28 cellular contexts compared by ENCODE assay signal in genomic region chr6:7703148-7703680, GRCh38. TPM values are rescaled to one million over a fixed set of nuclear protein-coding genes. Genes with fewer than 3 reads are reported as not detected.
DNase-seq lines count a peak whose midpoint lies in the region; ATAC-seq, FAIRE-seq and TF ChIP-seq lines count a peak whose summit lies in the region.
"Had no signal": no experiment of that assay in that cellular context is flagged by ENCODE, and none has a peak within 500 bp of the region (broad histone marks: within the 10 kb centered on the region; RNA-seq: fewer than 3 reads in every experiment).

No MANE protein-coding gene starts in this region.

- peaks cover under 1 to 9% (median 3%) of the 10 kb centered on the region in 5 donors for H3K27me3 Mint-ChIP-seq in naive thymus-derived CD4-positive, alpha-beta T cell

- H3K27me3 ChIP-seq in GM23248 (replicated peaks; ENCODE audit: insufficient read depth) (no peaks in the 10 kb centered on the region), IMR-90 (ENCODE audit: control insufficient read depth, insufficient read depth, low read length) (no peaks in the 10 kb centered on the region), K562 (ENCODE audit: control insufficient read depth in 2 of 2, insufficient read depth in 2 of 2, low read length in 2 of 2) (no peaks in the 10 kb centered on the region)
- H3K27me3 ChIP-seq in naive thymus-derived CD4-positive, alpha-beta T cell (ENCODE audit: control insufficient read depth in 2 of 2, insufficient read depth in 2 of 2, low read length in 2 of 2), result no peaks in the 10 kb centered on the region
- H3K27me3 ChIP-seq: Peyer's patch had no signal

- H3K79me2 ChIP-seq in GM23248 (ENCODE audit: insufficient read depth) (no peaks in the 10 kb centered on the region), K562 (ENCODE audit: control insufficient read depth, insufficient read depth, low read length) (no peaks in the 10 kb centered on the region)

- no peak overlapping the region for H3K14ac ChIP-seq in IMR-90 (replicated peaks; ENCODE audit: low read depth, low read length)

- BruUV-seq in IMR-90 (replicated peaks; lab: Mats Ljungman, UMichigan), result no TSS peak
- BruUV-seq in K562 (replicated peaks; lab: Mats Ljungman, UMichigan), result no TSS peak

- no peak overlapping the region for H2BK15ac ChIP-seq in IMR-90 (ENCODE audit: low read depth, low read length)

- H3K4ac ChIP-seq in IMR-90 (ENCODE audit: low read depth, low read length), result no peak overlapping the region

- H2BK120ac ChIP-seq in IMR-90 (ENCODE audit: low read depth, low read length), result no peak overlapping the region

- H2AFZ ChIP-seq in GM23248 (peak overlapping the region; percentile 46; the same call in 1 of the 2 replicates), IMR-90 (replicated peaks; ENCODE audit: low read length, poor library complexity) (no peak overlapping the region), K562 (ENCODE audit: low read depth, low read length) (no peak overlapping the region)

- 64 to 80% methylated on average over 3 of the region's 3 CpGs for WGBS in GM23248 (ENCODE audit: low coverage in 1 of 2, low lambda C conversion rate in 2 of 2, missing lambda C conversion rate in 2 of 2), 2 experiments
- no CpG with 5 or more reads among the region's 3 CpGs for WGBS in IMR-90 (ENCODE audit: extremely low coverage in 2 of 2, insufficient read length in 1 of 2), 2 experiments
- WGBS in K562 (ENCODE audit: insufficient coverage, low coverage, missing lambda C conversion rate), result 24% methylated on average over 3 of the region's 3 CpGs

- H3K18ac ChIP-seq in IMR-90 (ENCODE audit: low read depth, low read length), result no peak overlapping the region

- no peaks in the 10 kb centered on the region for H3K79me1 ChIP-seq in IMR-90 (ENCODE audit: low read depth in 1 of 2, low read length in 2 of 2)

- no peaks in the 10 kb centered on the region for H3K9me2 ChIP-seq in GM23248 (ENCODE audit: insufficient read depth)

- peak; percentile 54 for DNase-seq in GM23248
- no peak for DNase-seq in IMR-90
- no peak for DNase-seq in K562 (ENCODE audit: extremely low read depth in 1 of 4, low spot score in 3 of 4)
- DNase-seq in kidney glomerular epithelial cell (lab: John Stamatoyannopoulos, UW), result peak; percentile 15
- DNase-seq in RWPE1 (ENCODE audit: low spot score), result no peak
- no peak for DNase-seq in NCI-H187 (lab: John Stamatoyannopoulos, UW)
- no peak for DNase-seq in naive thymus-derived CD4-positive, alpha-beta T cell
- DNase-seq: Caco-2; CD8-positive, alpha-beta T cell; DMS79; EL; GDM1; H9; KG1; MM.1S; NCI-H1436; NCI-H187 treated with DMSO at 0.1 percent for 48 hours; NCI-H2107; NCI-H446 treated with DMSO at 0.1 percent for 48 hours; NCI-H526; NCI-H82; Peyer's patch; SIG-M5 had no signal

- H4K8ac ChIP-seq in IMR-90 (ENCODE audit: low read depth in 2 of 2, low read length in 2 of 2), result no peak overlapping the region

- CTCF ChIA-PET in IMR-90 (lab: Yijun Ruan, JAX), result interaction anchor here (0.5 to 0.6 kb wide), 2 partner anchors 106 to 701 kb away, joined by 3 to 5 read pairs; no protein-coding TSS in a partner anchor
- CTCF ChIA-PET in K562 (lab: Yijun Ruan, JAX; ENCODE audit: low intra/inter-chr PET ratio), result no interaction called here
- CTCF ChIA-PET in RWPE1 (lab: Yijun Ruan, JAX), result interaction anchor here (0.6 kb wide), 1 partner anchor 62 kb away, joined by 3 read pairs; no protein-coding TSS in a partner anchor
- CTCF ChIA-PET in naive thymus-derived CD4-positive, alpha-beta T cell (lab: Charles Lee), result no interaction called here

- H3K9ac ChIP-seq in GM23248, result no peak overlapping the region
- no peak overlapping the region for H3K9ac ChIP-seq in IMR-90 (ENCODE audit: low read depth, low read length)
- no peak overlapping the region for H3K9ac ChIP-seq in K562 (ENCODE audit: insufficient read depth in 1 of 2, low read depth in 2 of 2, low read length in 2 of 2)

- no peak overlapping the region for H3K4me3 Mint-ChIP-seq in naive thymus-derived CD4-positive, alpha-beta T cell
- H3K4me3 Mint-ChIP-seq: B cell; CD8-positive, alpha-beta T cell; H9 had no signal

- peaks cover 0 to 3% (median 0%) of the 10 kb centered on the region in 7 donors for H3K4me1 Mint-ChIP-seq in naive thymus-derived CD4-positive, alpha-beta T cell

- in situ Hi-C loops in GM23248 (cut with MboI), result no loop called here
- in situ Hi-C loops in IMR-90 (cut with MboI; ENCODE audit: low sequenced_read_pairs), result no loop called here
- in situ Hi-C loops in K562 (cut with MboI), result no loop called here

- TF ChIP-seq POLR2A in IMR-90 (IDR thresholded peaks at IDR 0.05; ENCODE audit: low read depth, low read length) (no peak), K562 (conservative IDR thresholded peaks at IDR 0.05) (no peak)

- H4K91ac ChIP-seq in IMR-90 (ENCODE audit: insufficient read depth, low read depth, low read length), result no peak overlapping the region

- H3K36me3 ChIP-seq in GM23248 (ENCODE audit: low read depth), result no peaks in the 10 kb centered on the region
- no peaks in the 10 kb centered on the region for H3K36me3 ChIP-seq in IMR-90 (ENCODE audit: control insufficient read depth, insufficient read depth, low read length)
- no peaks in the 10 kb centered on the region for H3K36me3 ChIP-seq in K562 (ENCODE audit: control insufficient read depth, insufficient read depth, low read length)
- no peaks in the 10 kb centered on the region for H3K36me3 ChIP-seq in naive thymus-derived CD4-positive, alpha-beta T cell (ENCODE audit: control insufficient read depth in 2 of 3, insufficient read depth in 3 of 3, low read length in 3 of 3)
- H3K36me3 ChIP-seq: Peyer's patch had no signal

- H3K9me3 ChIP-seq in GM23248 (ENCODE audit: low read depth) (no peaks in the 10 kb centered on the region), IMR-90 (ENCODE audit: control insufficient read depth, insufficient read depth, low read length) (no peaks in the 10 kb centered on the region), K562 (replicated peaks; ENCODE audit: control insufficient read depth, insufficient read depth, low read depth, low read length) (no peaks in the 10 kb centered on the region; the same call in 1 of the 2 replicates)
- H3K9me3 ChIP-seq in naive thymus-derived CD4-positive, alpha-beta T cell (ENCODE audit: control insufficient read depth in 2 of 3, low read length in 3 of 3), result no peaks in the 10 kb centered on the region
- H3K9me3 ChIP-seq: Caco-2, Peyer's patch had no signal

- no peak overlapping the region for H4K5ac ChIP-seq in IMR-90 (ENCODE audit: low read depth, low read length)

- H3K9me3 Mint-ChIP-seq in naive thymus-derived CD4-positive, alpha-beta T cell, result no peaks in the 10 kb centered on the region
- H3K9me3 Mint-ChIP-seq: CD8-positive, alpha-beta T cell; H9 had no signal

- H4K20me1 ChIP-seq in GM23248 (ENCODE audit: insufficient read depth) (no peaks in the 10 kb centered on the region), IMR-90 (ENCODE audit: insufficient read depth, low read length) (no peaks in the 10 kb centered on the region), K562 (replicated peaks; ENCODE audit: control insufficient read depth, insufficient read depth, low read length) (no peaks in the 10 kb centered on the region)

- no peak overlapping the region for H3K23ac ChIP-seq in IMR-90 (ENCODE audit: low read depth, low read length)

- intact Hi-C loops in IMR-90 (cut with micrococcal nuclease) (no loop called here), K562 (cut with micrococcal nuclease) (no loop called here)
- intact Hi-C loops in naive thymus-derived CD4-positive, alpha-beta T cell (cut with micrococcal nuclease), result no loop called here

- dilution Hi-C loops in IMR-90 (cut with HindIII; ENCODE audit: low sequenced_read_pairs, unreplicated experiment), result no loop called here

- no peaks in the 10 kb centered on the region for H3K36me3 Mint-ChIP-seq in naive thymus-derived CD4-positive, alpha-beta T cell
- H3K36me3 Mint-ChIP-seq: CD8-positive, alpha-beta T cell had no signal

- no peak overlapping the region for H2BK20ac ChIP-seq in IMR-90 (ENCODE audit: low read depth, low read length)

- TF ChIP-seq CTCF in IMR-90 (conservative IDR thresholded peaks at IDR 0.05; ENCODE audit: low read depth, low read length), result no peak
- no peak for TF ChIP-seq CTCF in K562 (IDR thresholded peaks at IDR 0.05 in 2 of 3, conservative IDR thresholded peaks at IDR 0.05 in 1 of 3; ENCODE audit: insufficient read depth in 2 of 3, low read depth in 1 of 3, low read length in 3 of 3)
- TF ChIP-seq CTCF in RWPE1 (conservative IDR thresholded peaks at IDR 0.05; ENCODE audit: low read depth), result no peak

- H2BK5ac ChIP-seq in IMR-90 (ENCODE audit: low read depth, low read length, poor library complexity, severe bottlenecking), result no peak overlapping the region

- H3K4me1 ChIP-seq in GM23248 (ENCODE audit: insufficient read depth), result peaks cover 24% of the 10 kb centered on the region
- no peaks in the 10 kb centered on the region for H3K4me1 ChIP-seq in IMR-90 (ENCODE audit: control insufficient read depth, insufficient read depth, low read length)
- peaks cover 0 to 13% of the 10 kb centered on the region in 2 experiments; a peak in 3 of 5 replicates for H3K4me1 ChIP-seq in K562 (replicated peaks in 1 of 2; ENCODE audit: control insufficient read depth in 2 of 2, insufficient read depth in 2 of 2, low read length in 2 of 2)
- H3K4me1 ChIP-seq in naive thymus-derived CD4-positive, alpha-beta T cell (ENCODE audit: control insufficient read depth in 2 of 2, insufficient read depth in 2 of 2, low read length in 2 of 2), result no peaks in the 10 kb centered on the region
- H3K4me1 ChIP-seq: Peyer's patch had no signal

- H3K9me1 ChIP-seq in IMR-90 (ENCODE audit: insufficient read depth, low read length) (no peaks in the 10 kb centered on the region), K562 (ENCODE audit: control insufficient read depth, insufficient read depth, low read length) (no peaks in the 10 kb centered on the region)

- H3F3A ChIP-seq in GM23248 (ENCODE audit: insufficient read depth), result peaks cover 19% of the 10 kb centered on the region

- H3K4me3 ChIP-seq in GM23248 (no peak overlapping the region), IMR-90 (ENCODE audit: insufficient read depth, low read depth, low read length) (no peak overlapping the region), K562 (no peak overlapping the region)
- no peak overlapping the region for H3K4me3 ChIP-seq in naive thymus-derived CD4-positive, alpha-beta T cell (ENCODE audit: low read length)
- H3K4me3 ChIP-seq: GM12878, Peyer's patch, SK-N-MC had no signal

- no peak overlapping the region for H3K27ac ChIP-seq in GM23248
- no peak overlapping the region for H3K27ac ChIP-seq in IMR-90 (ENCODE audit: insufficient read depth, low read length)
- no peak overlapping the region for H3K27ac ChIP-seq in K562 (ENCODE audit: extremely low read depth, low read depth, low read length)
- H3K27ac ChIP-seq in RWPE1, result no peak overlapping the region
- H3K27ac ChIP-seq in naive thymus-derived CD4-positive, alpha-beta T cell (ENCODE audit: low read depth, low read length), result no peak overlapping the region
- H3K27ac ChIP-seq: C4-2B, Peyer's patch had no signal

- H3K56ac ChIP-seq in IMR-90 (ENCODE audit: extremely low read depth, insufficient read depth, low read length), result no peak overlapping the region

- no peak overlapping the region for H3K27ac Mint-ChIP-seq in naive thymus-derived CD4-positive, alpha-beta T cell
- H3K27ac Mint-ChIP-seq: B cell; CD8-positive, alpha-beta T cell; H9 had no signal

- ATAC-seq in IMR-90 (ENCODE audit: low read depth) (no peak), K562 (no peak)
- ATAC-seq in naive thymus-derived CD4-positive, alpha-beta T cell, result no peak
- ATAC-seq: CD8-positive, alpha-beta T cell; GM12878 had no signal

- POLR2A ChIA-PET in IMR-90 (lab: Charles Lee; ENCODE audit: unreplicated experiment), result no interaction called here
- POLR2A ChIA-PET in K562 (lab: Yijun Ruan, JAX), result interaction anchor here (0.6 kb wide), 1 partner anchor 10 kb away, joined by 3 read pairs; no protein-coding TSS in a partner anchor
- POLR2A ChIA-PET in RWPE1 (lab: Yijun Ruan, JAX; ENCODE audit: low non-redundant PET), result no interaction called here
- POLR2A ChIA-PET in naive thymus-derived CD4-positive, alpha-beta T cell (lab: Charles Lee), result no interaction called here

- TF ChIP-seq EP300 in K562 (IDR thresholded peaks at IDR 0.05; ENCODE audit: low read length), result no peak

- H3K4me2 ChIP-seq in GM23248 (ENCODE audit: unreplicated experiment) (no peak overlapping the region), IMR-90 (ENCODE audit: low read depth, low read length) (no peak overlapping the region), K562 (ENCODE audit: insufficient read depth, low read length) (no peak overlapping the region)

- no peak for FAIRE-seq in K562 (lab: Jason Lieb, UNC)
- FAIRE-seq: GM12878 had no signal

- no peak overlapping the region for H2AK9ac ChIP-seq in IMR-90 (replicated peaks; ENCODE audit: low read depth, low read length, poor library complexity)

- TF ChIP-seq RAD21 in IMR-90 (IDR thresholded peaks at IDR 0.05; ENCODE audit: low read length), result no peak
- TF ChIP-seq RAD21 in K562 (CRISPR knock-in tag; conservative IDR thresholded peaks at IDR 0.05 in 1 of 2, IDR thresholded peaks at IDR 0.05 in 1 of 2), result no peak

- H2AK5ac ChIP-seq in IMR-90 (ENCODE audit: low read depth, low read length), result no peak overlapping the region

RNA-seq across cellular contexts. Expression of gene BMP6, which starts 22.7 kb away (rescaled TPM):
- 4.6 and 10.3 TPM in 2 replicates for total RNA-seq in GM23248 (2014; rRNA removed; shearing (Covaris generic))
- polyA plus RNA-seq in GM23248 (2016; fragmentation: Nextera tagmentation; extraction: Ambion mirVana), result 1.3 and 2.0 TPM in 2 replicates
- 0.18 and 0.28 TPM in 2 replicates for total RNA-seq in IMR-90 (2012; rRNA removed)
- 0.19 TPM in 2 replicates for polyA plus RNA-seq in IMR-90 (2012; rRNA removed)
- polyA plus RNA-seq in IMR-90 (2012; cell fraction: cytosol; rRNA removed), result 0.14 and 0.20 TPM in 2 replicates
- polyA plus RNA-seq in IMR-90 (2012; cell fraction: nucleus; rRNA removed; ENCODE audit: low replicate concordance), result 0.07 and 0.17 TPM in 2 replicates
- not detected in 2 replicates for total RNA-seq in K562 (2011; cell fraction: chromatin; rRNA removed; ENCODE audit: low replicate concordance)
- total RNA-seq in K562 (2011; cell fraction: nucleolus; rRNA removed), result 0.17 TPM in 1 of 2 replicates, not detected in the other
- not detected in 2 replicates for total RNA-seq in K562 (2011; cell fraction: nucleoplasm; rRNA removed)
- not detected in 2 replicates for total RNA-seq in K562 (2014; rRNA removed)
- 0.10 TPM in 1 of 2 replicates, not detected in the other for total RNA-seq in K562 (2014; rRNA removed; fragmentation: Illumina TruSeq; extraction: Trizol)
- total RNA-seq in K562 (2015; rRNA removed; fragmentation: Illumina TruSeq; extraction: Trizol), result 0.07 and 0.15 TPM in 2 replicates
- total RNA-seq in K562 (2021), result 0.07 and 0.13 TPM in 2 replicates
- polyA plus RNA-seq in K562 (2011; rRNA removed), result 0.04 and 0.15 TPM in 2 replicates
- 0.06 and 0.21 TPM in 2 replicates for polyA plus RNA-seq in K562 (2011; cell fraction: cytosol; rRNA removed)
- polyA plus RNA-seq in K562 (2011; cell fraction: nucleus; rRNA removed), result 0.06 TPM in 1 of 2 replicates, not detected in the other
- 0.13 and 0.26 TPM in 2 replicates for polyA plus RNA-seq in K562 (2012)
- polyA plus RNA-seq in K562 (2014; fragmentation: Illumina TruSeq; extraction: Trizol), result 0.10 TPM in 2 replicates
- under 1 TPM in 1 of 2 experiments, not detected in 1; 0.01 TPM for polyA plus RNA-seq in K562 (2014; fragmentation: Nextera tagmentation; extraction: Ambion mirVana)
- polyA plus RNA-seq in K562 (2014; rRNA removed), result 0.05 and 0.22 TPM in 2 replicates
- 0.07 and 0.36 TPM in 2 replicates for polyA minus RNA-seq in K562 (2011; rRNA and poly(A)+ RNA removed)
- 1.1 TPM in 1 of 2 replicates, not detected in the other for polyA minus RNA-seq in K562 (2011; cell fraction: cytosol; rRNA and poly(A)+ RNA removed)
- polyA minus RNA-seq in K562 (2011; cell fraction: nucleus; rRNA and poly(A)+ RNA removed), result 0.13 and 0.22 TPM in 2 replicates
- total RNA-seq in naive thymus-derived CD4-positive, alpha-beta T cell, result under 1 TPM in 2 of 5 experiments, not detected in 3; 0.37 to 0.56 TPM
- under 1 TPM in 1 of 2 donors, not detected in 1; 0.07 TPM for polyA plus RNA-seq in naive thymus-derived CD4-positive, alpha-beta T cell
- total RNA-seq: CD8-positive, alpha-beta T cell; T-helper 1 cell treated with Interleukin-12 subunit alpha and Interleukin-12 subunit beta and Interleukin-4 antibody, amounts not matched to agents 30 ng/mL and 1 ng/mL, for 36 hours had no signal

Comparison
In these comparisons a context has a peak if more than half of its experiments do, and no peak if none do; other contexts are left out.
1. DNase-seq: peak in GM23248 (single experiment) and kidney glomerular epithelial cell (single experiment); none in IMR-90 (single experiment), K562 (0 of 4), RWPE1 (single experiment), NCI-H187 (0 of 2) and naive thymus-derived CD4-positive, alpha-beta T cell (0 of 9).
2. CTCF ChIA-PET loops: an anchor here in IMR-90 (0.5 to 0.6 kb wide) and RWPE1 (0.6 kb wide); none called in K562 and naive thymus-derived CD4-positive, alpha-beta T cell.